Comparison of ENCODE assay signal across 17 cellular contexts in the genomic region with DNA sequence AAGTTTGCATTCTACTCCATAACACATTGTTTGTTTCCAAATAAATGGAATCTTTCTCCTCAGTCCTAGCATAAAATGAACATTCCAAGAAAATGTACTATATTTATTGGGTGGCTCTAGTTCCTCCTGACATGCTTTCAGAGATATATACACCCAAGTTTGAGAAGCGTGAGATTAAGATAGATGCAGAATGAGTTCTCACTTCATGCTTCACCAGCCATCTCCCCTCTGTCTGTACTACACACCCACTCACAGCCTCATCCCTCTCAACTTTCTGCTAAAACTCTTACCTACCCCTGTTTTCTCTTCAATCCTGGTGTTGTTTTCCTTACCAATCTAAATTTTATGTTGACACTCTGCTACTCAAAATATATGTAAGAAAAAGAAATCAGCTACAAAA. TPM values are rescaled to one million over a fixed set of nuclear protein-coding genes. Genes with fewer than 3 reads are reported as not detected.
DNase-seq lines count a peak whose midpoint lies in the region; ATAC-seq and TF ChIP-seq lines count a peak whose summit lies in the region.
"Had no signal": no experiment of that assay in that cellular context is flagged by ENCODE, and none has a peak within 500 bp of the region (broad histone marks: within the 10 kb centered on the region; RNA-seq: fewer than 3 reads in every experiment).

No MANE protein-coding gene starts in this region.

- H4K8ac ChIP-seq in mesenchymal stem cell (ENCODE audit: low read length) = no peak overlapping the region

- H3K27me3 ChIP-seq in ascending aorta (no peaks in the 10 kb centered on the region), mesenchymal stem cell (ENCODE audit: control insufficient read depth in 1 of 2, insufficient read depth in 1 of 2, low read length in 2 of 2) (no peaks in the 10 kb centered on the region), thoracic aorta (replicated peaks; ENCODE audit: insufficient read depth) (no peaks in the 10 kb centered on the region)
- H3K27me3 ChIP-seq: BLaER1 had no signal

- peak overlapping the region; percentile 55 for H3K9ac ChIP-seq in mesenchymal stem cell (ENCODE audit: low read length)
- H3K9ac ChIP-seq: BLaER1 had no signal

- intact Hi-C loops in ascending aorta (cut with DNase I) = no loop called here

- no peaks in the 10 kb centered on the region for H3K27me3 Mint-ChIP-seq in HFFc6 (ENCODE audit: insufficient read depth)

- no peak overlapping the region for H2BK15ac ChIP-seq in mesenchymal stem cell (ENCODE audit: low read depth, poor library complexity, severe bottlenecking)

- H3K14ac ChIP-seq in mesenchymal stem cell (ENCODE audit: low read length in 2 of 2) = no peak overlapping the region

- POLR2A ChIA-PET in HEK293T (lab: Yijun Ruan, JAX) = no interaction called here

- H3K4ac ChIP-seq in mesenchymal stem cell (ENCODE audit: low read depth in 1 of 2, low read length in 2 of 2) = no peak overlapping the region

- H3K27ac ChIP-seq in ascending aorta (peak overlapping the region; percentile 69 to 73), mesenchymal stem cell (ENCODE audit: low read length, poor library complexity, severe bottlenecking) (peak overlapping the region; percentile 73), thoracic aorta (peak overlapping the region; percentile 25 to 68)
- H3K27ac ChIP-seq: BLaER1 had no signal

- H3K4me1 Mint-ChIP-seq in HFFc6 (ENCODE audit: low read depth) = peaks cover 59% of the 10 kb centered on the region

- CTCF ChIA-PET in HEK293T (lab: Yijun Ruan, JAX) = interaction anchor here (1.2 to 1.5 kb wide), 2 partner anchors 8 to 104 kb away, joined by 3 to 4 read pairs; no protein-coding TSS in a partner anchor

- H3K18ac ChIP-seq in mesenchymal stem cell (ENCODE audit: low read depth in 1 of 2, low read length in 2 of 2) = no peak overlapping the region

- H2AFZ ChIP-seq in mesenchymal stem cell (ENCODE audit: low read depth, low read length) = no peak overlapping the region

- peak overlapping the region; percentile 59 for H3K4me3 Mint-ChIP-seq in HFFc6
- H3K4me3 Mint-ChIP-seq: CD8-positive, alpha-beta T cell had no signal

- no peak overlapping the region for H2BK120ac ChIP-seq in mesenchymal stem cell (ENCODE audit: low read depth, low read length)

- in situ Hi-C loops in GM13977 (cut with MboI; ENCODE audit: low pct_unique_long_range_greater_than_20kb, low sequenced_read_pairs, unreplicated experiment) = loop anchor here (10.0 kb wide), 1 partner anchor 93 kb away; no protein-coding TSS in a partner anchor

- H3K36me3 ChIP-seq in ascending aorta = no peaks in the 10 kb centered on the region
- H3K36me3 ChIP-seq in mesenchymal stem cell (ENCODE audit: control insufficient read depth in 1 of 2, insufficient read depth in 2 of 2, low read depth in 1 of 2, low read length in 2 of 2) = no peaks in the 10 kb centered on the region
- no peaks in the 10 kb centered on the region for H3K36me3 ChIP-seq in thoracic aorta
- H3K36me3 ChIP-seq: BLaER1 had no signal

- no peaks in the 10 kb centered on the region; the same call in 1 of the 2 replicates for H3K9me3 Mint-ChIP-seq in HFFc6
- H3K9me3 Mint-ChIP-seq: CD8-positive, alpha-beta T cell had no signal

- TF ChIP-seq CTCF in HFFc6 (IDR thresholded peaks at IDR 0.05) = no peak
- no peak for TF ChIP-seq CTCF in ascending aorta (IDR thresholded peaks at IDR 0.05)
- TF ChIP-seq CTCF in thoracic aorta (IDR thresholded peaks at IDR 0.05) = no peak
- no peak for TF ChIP-seq CTCF in GM13977 (IDR thresholded peaks at IDR 0.05; ENCODE audit: extremely low read depth, insufficient read depth, missing control alignments)

- ATAC-seq in thoracic aorta (ENCODE audit: insufficient number of reproducible peaks, low FRiP score, low read depth) (no peak), HG03139 (IDR thresholded peaks at IDR 0.05; ENCODE audit: unreplicated experiment) (no peak)
- ATAC-seq: CD8-positive, alpha-beta T cell had no signal

- H3K23ac ChIP-seq in mesenchymal stem cell (ENCODE audit: low read length in 2 of 2) = no peak overlapping the region

- DNase-seq in HFFc6 (no peak), ascending aorta (ENCODE audit: low spot score in 2 of 2) (no peak), mesenchymal stem cell (no peak), thoracic aorta (ENCODE audit: low spot score) (no peak), GM13977 (ENCODE audit: low spot score) (no peak), HEK293T (ENCODE audit: extremely low spot score) (no peak)
- DNase-seq: CD8-positive, alpha-beta T cell; DMS79 treated with DMSO at 0.1 percent for 48 hours; Kasumi-1; MM.1S; NCI-H1105; NCI-H1694; NCI-H2107; NCI-H524 treated with DMSO at 0.1 percent for 48 hours; Right ventricle myocardium superior had no signal

- no peak overlapping the region for H2BK12ac ChIP-seq in mesenchymal stem cell (ENCODE audit: low read length in 2 of 2)

- no peaks in the 10 kb centered on the region for H3K79me1 ChIP-seq in mesenchymal stem cell (replicated peaks; ENCODE audit: low read length, poor library complexity, severe bottlenecking)

- H3K4me3 ChIP-seq in ascending aorta (no peak overlapping the region), mesenchymal stem cell (ENCODE audit: insufficient read depth in 1 of 2, low read depth in 1 of 2, low read length in 2 of 2) (peak overlapping the region in 1 of 2 experiments; percentile 4), thoracic aorta (peak overlapping the region; percentile 26)
- H3K4me3 ChIP-seq: BLaER1 had no signal

- WGBS in mesenchymal stem cell = 93% methylated on average over 1 of the region's 1 CpG

- no peak overlapping the region for H4K91ac ChIP-seq in mesenchymal stem cell (ENCODE audit: low read length)

- no peak overlapping the region for H2AK5ac ChIP-seq in mesenchymal stem cell (ENCODE audit: low read length, severe bottlenecking)

- H3K4me2 ChIP-seq in mesenchymal stem cell (ENCODE audit: low read length, poor library complexity, severe bottlenecking) = no peak overlapping the region
- H3K4me2 ChIP-seq: BLaER1 had no signal

- H3K27ac Mint-ChIP-seq in HFFc6 = peak overlapping the region; percentile 85
- H3K27ac Mint-ChIP-seq: CD8-positive, alpha-beta T cell had no signal

- peaks cover 6% of the 10 kb centered on the region; the same call in 1 of the 2 replicates for H3K36me3 Mint-ChIP-seq in HFFc6 (ENCODE audit: low read depth)
- H3K36me3 Mint-ChIP-seq: CD8-positive, alpha-beta T cell had no signal

- H3K4me1 ChIP-seq in ascending aorta = peaks cover 0 to 15% of the 10 kb centered on the region in 2 donors
- H3K4me1 ChIP-seq in mesenchymal stem cell (ENCODE audit: control insufficient read depth, insufficient read depth, low read depth, low read length) = no peaks in the 10 kb centered on the region
- H3K4me1 ChIP-seq in thoracic aorta (ENCODE audit: control insufficient read depth in 1 of 2, low read depth in 2 of 2) = peaks cover 6 to 34% of the 10 kb centered on the region in 2 donors

- H3K9me3 ChIP-seq in ascending aorta = no peaks in the 10 kb centered on the region
- H3K9me3 ChIP-seq in mesenchymal stem cell (ENCODE audit: control insufficient read depth, low read length) = peaks cover 3% of the 10 kb centered on the region
- no peaks in the 10 kb centered on the region for H3K9me3 ChIP-seq in thoracic aorta

- no peak overlapping the region for H2BK5ac ChIP-seq in mesenchymal stem cell (ENCODE audit: low read depth, low read length, poor library complexity, severe bottlenecking)

TF ChIP-seq in HEK293T, 16 proteins besides CTCF, POLR2A, EP300 and RAD21:
- no peak for TF ChIP-seq ZNF384 (IDR thresholded peaks at IDR 0.05)
- no peak for TF ChIP-seq ARNT (IDR thresholded peaks at IDR 0.05)
- no peak for TF ChIP-seq NFRKB (IDR thresholded peaks at IDR 0.05)
- TF ChIP-seq FOXM1 (IDR thresholded peaks at IDR 0.05; ENCODE audit: borderline replicate concordance) = no peak
- no peak for TF ChIP-seq L3MBTL2 (conservative IDR thresholded peaks at IDR 0.05)
- TF ChIP-seq FOXK2 (IDR thresholded peaks at IDR 0.05) = no peak
- no peak for TF ChIP-seq HDGF (IDR thresholded peaks at IDR 0.05; ENCODE audit: borderline replicate concordance)
- TF ChIP-seq CTBP1 (IDR thresholded peaks at IDR 0.05; ENCODE audit: borderline replicate concordance) = no peak
- no peak for TF ChIP-seq LEF1 (IDR thresholded peaks at IDR 0.05; ENCODE audit: borderline replicate concordance)
- TF ChIP-seq PKNOX1 (IDR thresholded peaks at IDR 0.05) = no peak
- no peak for TF ChIP-seq SUZ12 (IDR thresholded peaks at IDR 0.05)
- no peak for TF ChIP-seq ELF4 (IDR thresholded peaks at IDR 0.05)
- no peak for TF ChIP-seq BHLHE40 (IDR thresholded peaks at IDR 0.05; ENCODE audit: borderline replicate concordance)
- no peak for TF ChIP-seq FOXA1 (IDR thresholded peaks at IDR 0.05)
- no peak for TF ChIP-seq TARDBP (IDR thresholded peaks at IDR 0.05)
- no peak for TF ChIP-seq SP1 (IDR thresholded peaks at IDR 0.05)

RNA-seq across cellular contexts. Expression of gene ADD3, which starts 20.0 kb away (rescaled TPM):
- total RNA-seq in HFFc6 (2021; fragmentation: NEBNext Ultra II Directional; extraction: Animal tissue kit (Norgen Biotek cat#: 25700)) = 10 to 100 TPM; 46.4 to 57.4 (median 51.5) TPM
- total RNA-seq in ascending aorta = 93.0 TPM
- polyA plus RNA-seq in mesenchymal stem cell (2013, experiment 1 of 2) = 75.7 TPM
- polyA plus RNA-seq in mesenchymal stem cell (2013, experiment 2 of 2) = 72.5 TPM
- 100 to 1,000 TPM in 1 of 2 donors, 10 to 100 TPM in 1; 91.1 to 659 TPM for total RNA-seq in thoracic aorta
